ENCODE assay signal across 1 cellular context in genomic region chr4:183287677-183288076, GRCh38.
TF ChIP-seq lines count a peak whose summit lies in the region.

No MANE protein-coding gene starts in this region.

TF ChIP-seq in HepG2, 621 proteins besides CTCF, POLR2A, EP300 and RAD21 (continued from another document):
- TF ChIP-seq BCL3 (CRISPR knock-in tag; IDR thresholded peaks at IDR 0.05), result no peak
- no peak for TF ChIP-seq ZMYM2 (CRISPR knock-in tag; IDR thresholded peaks at IDR 0.05)
- TF ChIP-seq, protein P1, sequence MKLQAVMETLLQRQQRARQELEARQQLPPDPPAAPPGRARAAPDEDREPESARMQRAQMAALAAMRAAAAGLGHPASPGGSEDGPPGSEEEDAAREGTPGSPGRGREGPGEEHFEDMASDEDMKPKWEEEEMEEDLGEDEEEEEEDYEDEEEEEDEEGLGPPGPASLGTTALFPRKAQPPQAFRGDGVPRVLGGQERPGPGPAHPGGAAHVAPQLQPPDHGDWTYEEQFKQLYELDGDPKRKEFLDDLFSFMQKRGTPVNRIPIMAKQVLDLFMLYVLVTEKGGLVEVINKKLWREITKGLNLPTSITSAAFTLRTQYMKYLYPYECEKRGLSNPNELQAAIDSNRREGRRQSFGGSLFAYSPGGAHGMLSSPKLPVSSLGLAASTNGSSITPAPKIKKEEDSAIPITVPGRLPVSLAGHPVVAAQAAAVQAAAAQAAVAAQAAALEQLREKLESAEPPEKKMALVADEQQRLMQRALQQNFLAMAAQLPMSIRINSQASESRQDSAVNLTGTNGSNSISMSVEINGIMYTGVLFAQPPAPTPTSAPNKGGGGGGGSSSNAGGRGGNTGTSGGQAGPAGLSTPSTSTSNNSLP (IDR thresholded peaks at IDR 0.05; ENCODE audit: low read depth, low read length), result no peak
- no peak for TF ChIP-seq ZNF646 (CRISPR knock-in tag; IDR thresholded peaks at IDR 0.05)
